38 cellular contexts compared by ENCODE assay signal in genomic region chr3:88291516-88291915, GRCh38.
"Had no signal": no experiment of that assay in that cellular context is flagged by ENCODE, and none has a peak within 500 bp of the region (broad histone marks: within the 10 kb centered on the region; RNA-seq: fewer than 3 reads in every experiment).

No MANE protein-coding gene starts in this region.

- H3K27ac Mint-ChIP-seq: activated B cell treated with CpG ODN at 0.5 μM for 24 hours; activated CD4-positive, alpha-beta memory T cell treated with anti-CD3 and anti-CD28 coated beads, Interleukin-2, amount 10 ng/mL, durations not matched to agents 7 days and 5 days; activated naive CD4-positive, alpha-beta T cell treated with anti-CD3 and anti-CD28 coated beads for 36 hours; activated naive CD8-positive, alpha-beta T cell; activated naive CD8-positive, alpha-beta T cell treated with anti-CD3 and anti-CD28 coated beads, Interleukin-2, amount 50 U/mL, for 24 hours; activated T-helper 2 cell treated with anti-CD3 and anti-CD28 coated beads, Interferon-gamma antibody, Interleukin-2, Interleukin-4, amounts not matched to agents 10 μg/mL and 5 μg/mL and 100 μg/mL, durations not matched to agents 14 hours and 24 hours and 36 hours; brain had no signal

- H3K36me3 ChIP-seq: MG63, Peyer's patch, SJSA1 had no signal

- H3K27ac ChIP-seq: Peyer's patch, SJSA1, VCaP had no signal

- H3K27me3 Mint-ChIP-seq: activated B cell treated with CpG ODN at 0.5 μM for 24 hours; activated CD4-positive, alpha-beta memory T cell treated with anti-CD3 and anti-CD28 coated beads, Interleukin-2, amount 10 ng/mL, durations not matched to agents 7 days and 5 days; brain had no signal

- H3K27me3 ChIP-seq: MG63, Peyer's patch, SJSA1 had no signal

- H3K4me1 Mint-ChIP-seq: activated B cell treated with CpG ODN at 0.5 μM for 24 hours; activated CD4-positive, alpha-beta memory T cell treated with anti-CD3 and anti-CD28 coated beads, Interleukin-2, amount 10 ng/mL, durations not matched to agents 7 days and 5 days; activated naive CD8-positive, alpha-beta T cell treated with anti-CD3 and anti-CD28 coated beads, Interleukin-2, amount 50 U/mL, for 24 hours had no signal

- H3K36me3 Mint-ChIP-seq: activated naive CD8-positive, alpha-beta T cell had no signal

- H3K9me3 ChIP-seq: MG63, Peyer's patch, SJSA1 had no signal

- DNase-seq: activated B cell treated with CpG ODN at 0.5 μM for 24 hours; activated CD4-positive, alpha-beta memory T cell treated with anti-CD3 and anti-CD28 coated beads, Interleukin-2, amount 10 ng/mL, durations not matched to agents 7 days and 5 days; activated CD4-positive, alpha-beta T cell treated with anti-CD3 and anti-CD28 coated beads for 4 hours; activated CD4-positive, alpha-beta T cell treated with anti-CD3 and anti-CD28 coated beads, Interleukin-2, amount 50 U/mL, for 1 hour; activated CD4-positive, CD25-positive, alpha-beta regulatory T cell treated with anti-CD3 and anti-CD28 coated beads, Interleukin-2, amount 50 U/mL, for 72 hours; activated gamma-delta T cell treated with Interleukin-2 at 50 U/mL for 16 hours; activated naive CD4-positive, alpha-beta T cell treated with anti-CD3 and anti-CD28 coated beads for 36 hours; activated naive CD8-positive, alpha-beta T cell treated with anti-CD3 and anti-CD28 coated beads, Interleukin-2, amount 50 U/mL, for 24 hours; activated T-cell treated with anti-CD3 and anti-CD28 coated beads, Interleukin-2, amount 50 U/mL, for 1 hour; anterior cingulate cortex; caudate nucleus; cerebellar nuclear complex; IMR-90; Karpas-422; KBM-7; MG63; NCI-H1048; NCI-H146; NCI-H187; NCI-H2081; NCI-H2171 treated with DMSO at 0.1 percent for 48 hours; NCI-H2227 treated with DMSO at 0.1 percent for 48 hours; NCI-H446 treated with DMSO at 0.1 percent for 48 hours; NCI-H524; NCI-H774; PC-3; Peyer's patch; RPMI8226; SHP77 treated with DMSO at 0.1 percent for 48 hours; SW 1271; T-helper 1 cell; T-helper 2 cell; T-helper 9 cell had no signal

- H3K4me3 ChIP-seq: MG63, Peyer's patch, SJSA1 had no signal

- H3K4me3 Mint-ChIP-seq: activated B cell treated with CpG ODN at 0.5 μM for 24 hours; activated CD4-positive, alpha-beta memory T cell treated with anti-CD3 and anti-CD28 coated beads, Interleukin-2, amount 10 ng/mL, durations not matched to agents 7 days and 5 days; activated naive CD4-positive, alpha-beta T cell treated with anti-CD3 and anti-CD28 coated beads for 36 hours; activated naive CD8-positive, alpha-beta T cell; activated naive CD8-positive, alpha-beta T cell treated with anti-CD3 and anti-CD28 coated beads, Interleukin-2, amount 50 U/mL, for 24 hours; brain had no signal

- H3K9me3 Mint-ChIP-seq: activated CD4-positive, alpha-beta memory T cell treated with anti-CD3 and anti-CD28 coated beads, Interleukin-2, amount 10 ng/mL, durations not matched to agents 7 days and 5 days had no signal

- H3K4me1 ChIP-seq: Peyer's patch, SJSA1 had no signal
